In genomic region chr5:98927988-98928801, GRCh38 we compare ENCODE assay signal across 8 cellular contexts. TPM values are rescaled to one million over a fixed set of nuclear protein-coding genes. Genes with fewer than 3 reads are reported as not detected.
DNase-seq lines count a peak whose midpoint lies in the region; ATAC-seq, FAIRE-seq and TF ChIP-seq lines count a peak whose summit lies in the region.

No MANE protein-coding gene starts in this region.

- POLR2A ChIA-PET in OCI-LY7 (lab: Charles Lee), result interaction anchor here (0.7 to 1.4 kb wide), 2 partner anchors 15 to 18 kb away, joined by 3 read pairs; no protein-coding TSS in a partner anchor

- no peaks in the 10 kb centered on the region for H3K9me3 Mint-ChIP-seq in activated naive CD4-positive, alpha-beta T cell treated with anti-CD3 and anti-CD28 coated beads for 36 hours

- BruUV-seq in OCI-LY7 (replicated peaks; lab: Mats Ljungman, UMichigan), result no TSS peak

- ATAC-seq in GM18907 (IDR thresholded peaks at IDR 0.05; ENCODE audit: unreplicated experiment) (peak; percentile 35), HG03159 (IDR thresholded peaks at IDR 0.05; ENCODE audit: unreplicated experiment) (peak; percentile 25)

- no peak for TF ChIP-seq POLR2A in thyroid gland (IDR thresholded peaks at IDR 0.05)

- H3K36me3 ChIP-seq in OCI-LY7 (ENCODE audit: insufficient read depth, low read length) (no peaks in the 10 kb centered on the region), neutrophil (peaks cover 33% of the 10 kb centered on the region), thyroid gland (peaks cover 4 to 10% of the 10 kb centered on the region in 2 donors)

- H3K9me3 ChIP-seq in OCI-LY7 (ENCODE audit: low read length) (no peaks in the 10 kb centered on the region), neutrophil (no peaks in the 10 kb centered on the region), thyroid gland (no peaks in the 10 kb centered on the region)

- H4K20me1 ChIP-seq in OCI-LY7 (ENCODE audit: insufficient read depth, low read length), result peaks cover 31% of the 10 kb centered on the region

- H3K27ac ChIP-seq in OCI-LY7 (ENCODE audit: low read depth, low read length, poor library complexity, severe bottlenecking) (no peak overlapping the region), neutrophil (peak overlapping the region; percentile 99), thyroid gland (peak overlapping the region; percentile 99)

- H3K9me2 ChIP-seq in OCI-LY7 (ENCODE audit: insufficient read depth, low read length), result no peaks in the 10 kb centered on the region

- 1 to 2% methylated on average over 19 to 25 of the region's 90 CpGs for WGBS in thyroid gland, 2 donors

- no peak for FAIRE-seq in frontal cortex (lab: Jason Lieb, UNC)

- H3K27me3 ChIP-seq in neutrophil, result no peaks in the 10 kb centered on the region
- H3K27me3 ChIP-seq in thyroid gland, result no peaks in the 10 kb centered on the region

- H3K36me3 Mint-ChIP-seq in activated naive CD4-positive, alpha-beta T cell treated with anti-CD3 and anti-CD28 coated beads for 36 hours (ENCODE audit: low read depth), result peaks cover 27% of the 10 kb centered on the region

- H3K27me3 Mint-ChIP-seq in activated naive CD4-positive, alpha-beta T cell treated with anti-CD3 and anti-CD28 coated beads for 36 hours (ENCODE audit: low read depth), result no peaks in the 10 kb centered on the region

- H3K4me1 Mint-ChIP-seq in activated naive CD4-positive, alpha-beta T cell treated with anti-CD3 and anti-CD28 coated beads for 36 hours (ENCODE audit: low read depth), result peaks cover 57% of the 10 kb centered on the region

- H3K27ac Mint-ChIP-seq in activated naive CD4-positive, alpha-beta T cell treated with anti-CD3 and anti-CD28 coated beads for 36 hours, result peak overlapping the region; percentile 100

- H3K4me2 ChIP-seq in OCI-LY7 (ENCODE audit: low read length), result peak overlapping the region; percentile 87

- CTCF ChIA-PET in OCI-LY7 (lab: Charles Lee; ENCODE audit: unreplicated experiment), result no interaction called here
- CTCF ChIA-PET in activated naive CD4-positive, alpha-beta T cell treated with anti-CD3 and anti-CD28 coated beads for 36 hours (lab: Charles Lee), result interaction anchor here (0.7 to 1.0 kb wide), 2 partner anchors 8 to 18 kb away, joined by 3 read pairs; no protein-coding TSS in a partner anchor

- intact Hi-C loops in OCI-LY7 (cut with micrococcal nuclease; ENCODE audit: unreplicated experiment), result loop anchor here (2.0 to 10.0 kb wide), 2 partner anchors 1745 to 1977 kb away; partner anchors contain the start of genes RIOK2 and ST8SIA4
- intact Hi-C loops in activated naive CD4-positive, alpha-beta T cell treated with anti-CD3 and anti-CD28 coated beads for 36 hours (cut with micrococcal nuclease), result loop anchor here (1.0 to 2.0 kb wide), 3 partner anchors 12 to 1967 kb away; no protein-coding TSS in a partner anchor
- intact Hi-C loops in thyroid gland (cut with DNase I), result no loop called here

- H3K4me3 ChIP-seq in OCI-LY7 (ENCODE audit: low read depth, low read length, poor library complexity, severe bottlenecking) (peak overlapping the region; percentile 76), neutrophil (ENCODE audit: low read depth in 1 of 2, low read length in 1 of 2) (peak overlapping the region; percentile 66 to 81), thyroid gland (replicated peaks in 1 of 3) (peak overlapping the region; percentile 30 to 94 (median 88))

- H2AFZ ChIP-seq in OCI-LY7 (ENCODE audit: low read length), result peak overlapping the region; percentile 92

- DNase-seq in AG09319 (ENCODE audit: extremely low read depth, low read depth) (peak; percentile 22), OCI-LY7 (ENCODE audit: low spot score) (peak; percentile 32), frontal cortex (ENCODE audit: low spot score in 2 of 2) (peak; percentile 32 to 55), thyroid gland (peak; percentile 77 to 82)
- peak; percentile 47 for DNase-seq in activated naive CD4-positive, alpha-beta T cell treated with anti-CD3 and anti-CD28 coated beads for 36 hours

- H3K79me2 ChIP-seq in OCI-LY7 (ENCODE audit: insufficient read depth, low read depth, low read length), result no peaks in the 10 kb centered on the region

- H3K4me3 Mint-ChIP-seq in activated naive CD4-positive, alpha-beta T cell treated with anti-CD3 and anti-CD28 coated beads for 36 hours, result peak overlapping the region; percentile 93

- TF ChIP-seq CTCF in AG09319 (IDR thresholded peaks at IDR 0.05; ENCODE audit: low read depth, low read length), result no peak
- no peak for TF ChIP-seq CTCF in OCI-LY7 (conservative IDR thresholded peaks at IDR 0.05; ENCODE audit: low read length)
- no peak for TF ChIP-seq CTCF in neutrophil (IDR thresholded peaks at IDR 0.05)
- TF ChIP-seq CTCF in thyroid gland (IDR thresholded peaks at IDR 0.05), result no peak

- H3K4me1 ChIP-seq in OCI-LY7 (ENCODE audit: insufficient read depth, low read length, poor library complexity, severe bottlenecking), result peaks cover 4% of the 10 kb centered on the region
- H3K4me1 ChIP-seq in neutrophil (ENCODE audit: control insufficient read depth in 1 of 2, insufficient read depth in 1 of 2, low read depth in 1 of 2, low read length in 1 of 2), result peaks cover 40 to 45% of the 10 kb centered on the region in 2 experiments
- H3K4me1 ChIP-seq in thyroid gland, result peaks cover 13 to 25% of the 10 kb centered on the region in 2 donors

RNA-seq across cellular contexts. Expression of gene CHD1, which starts 0.6 kb away (rescaled TPM):
- total RNA-seq in OCI-LY7 (2014; rRNA removed; shearing (Covaris generic)), result 10.3 and 23.3 TPM in 2 replicates
- total RNA-seq in OCI-LY7 (2022) (8.3 and 8.7 TPM in 2 replicates), frontal cortex (63.2 TPM), thyroid gland (10 to 100 TPM; 51.4 to 83.0 (median 63.8) TPM)
- 10 to 100 TPM; 50.5 to 52.1 TPM for total RNA-seq in activated naive CD4-positive, alpha-beta T cell treated with anti-CD3 and anti-CD28 coated beads for 36 hours

Comparison
In these comparisons a context has a peak if more than half of its experiments do, and no peak if none do; other contexts are left out.
1. DNase-seq: peak in every context shown above with its lines; median percentile 80 in thyroid gland; 47 in activated naive CD4-positive, alpha-beta T cell treated with anti-CD3 and anti-CD28 coated beads for 36 hours; 44 in frontal cortex; 32 in OCI-LY7; 22 in AG09319.